In genomic region chr5:139811076-139811607, GRCh38 we compare ENCODE assay signal across 21 cellular contexts. TPM values are rescaled to one million over a fixed set of nuclear protein-coding genes. Genes with fewer than 3 reads are reported as not detected.
"Had no signal": no experiment of that assay in that cellular context is flagged by ENCODE, and none has a peak within 500 bp of the region (broad histone marks: within the 10 kb centered on the region; RNA-seq: fewer than 3 reads in every experiment).

No MANE protein-coding gene starts in this region.

- H3K36me3 ChIP-seq: gastroesophageal sphincter, heart left ventricle, thoracic aorta, uterus had no signal

- ATAC-seq: activated CD4-positive, alpha-beta T cell treated with anti-CD3 and anti-CD28 coated beads for 36 hours; activated T-cell treated with anti-CD3 and anti-CD28 coated beads, Interleukin-2, amount 50 U/mL, for 72 hours; body of pancreas; gastroesophageal sphincter; heart left ventricle; left ventricle myocardium superior; right cardiac atrium; T-cell had no signal

- H3K9me3 ChIP-seq: body of pancreas, gastroesophageal sphincter, heart left ventricle, thoracic aorta, uterus had no signal

- H3K27ac ChIP-seq: body of pancreas, gastroesophageal sphincter, heart left ventricle, parathyroid adenoma, thoracic aorta, uterus had no signal

- DNase-seq: activated B cell treated with CpG ODN at 0.5 μM for 24 hours; activated CD4-positive, alpha-beta T cell treated with anti-CD3 and anti-CD28 coated beads for 36 hours; activated naive CD4-positive, alpha-beta T cell treated with Interleukin-2 at 50 U/mL for 16 hours; activated T-cell treated with anti-CD3 and anti-CD28 coated beads for 4 hours; activated T-cell treated with anti-CD3 and anti-CD28 coated beads, Interleukin-2, amount 50 U/mL, for 72 hours; body of pancreas; cerebellar nuclear complex; cortex of kidney; left ventricle myocardium superior; naive B cell; right cardiac atrium; stimulated activated naive CD4-positive, alpha-beta T cell treated with Interleukin-2 at 50 U/mL for 16 hours; T-cell; trophoblast cell; uterus had no signal

- H3K4me3 ChIP-seq: body of pancreas, gastroesophageal sphincter, heart left ventricle, thoracic aorta, uterus had no signal

- H3K27me3 ChIP-seq: body of pancreas, uterus had no signal

- H3K4me1 ChIP-seq: body of pancreas, gastroesophageal sphincter, heart left ventricle, parathyroid adenoma, uterus had no signal

RNA-seq across cellular contexts. Expression of gene PSD2, which starts 15.5 kb away (rescaled TPM):
- total RNA-seq: activated B cell treated with CpG ODN at 0.5 μM for 24 hours; activated CD4-positive, alpha-beta T cell treated with anti-CD3 and anti-CD28 coated beads for 36 hours; activated T-cell treated with anti-CD3 and anti-CD28 coated beads, Interleukin-2, amount 50 U/mL, for 72 hours; endothelial cell of umbilical vein; fibroblast of villous mesenchyme; left ventricle myocardium superior had no signal
- polyA plus RNA-seq: endothelial cell of umbilical vein had no signal
